ENCODE assay signal across 34 cellular contexts in the genomic region with DNA sequence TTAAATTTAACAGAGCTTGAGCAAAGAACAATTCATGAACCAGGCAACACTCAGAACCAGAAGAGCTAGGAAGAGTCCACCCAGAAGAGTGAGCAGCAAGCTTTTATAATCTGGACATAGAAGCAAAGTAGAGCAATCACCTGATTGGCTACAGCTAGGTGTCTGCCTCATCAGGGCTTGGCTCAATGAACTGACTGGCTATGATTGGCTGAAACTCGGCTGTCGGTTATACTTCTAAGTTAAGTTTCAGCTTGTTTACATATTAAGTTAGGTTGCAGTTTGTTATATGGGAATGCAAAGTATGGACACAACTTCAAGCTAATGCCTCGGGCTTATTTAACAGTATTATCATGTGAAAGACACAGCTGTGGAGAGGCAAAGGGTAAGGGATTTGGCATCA.
"Had no signal": no experiment of that assay in that cellular context is flagged by ENCODE, and none has a peak within 500 bp of the region (broad histone marks: within the 10 kb centered on the region; RNA-seq: fewer than 3 reads in every experiment).

No MANE protein-coding gene starts in this region.

- H3K9me3 ChIP-seq: MG63 had no signal

- H3K4me3 Mint-ChIP-seq: activated CD4-positive, alpha-beta memory T cell treated with anti-CD3 and anti-CD28 coated beads, Interleukin-2, amount 10 ng/mL, durations not matched to agents 7 days and 5 days; activated CD4-positive, alpha-beta T cell treated with anti-CD3 and anti-CD28 coated beads for 36 hours; activated CD8-positive, alpha-beta memory T cell treated with anti-CD3 and anti-CD28 coated beads, Interleukin-2, amount 10 ng/mL, durations not matched to agents 7 days and 5 days; activated naive CD8-positive, alpha-beta T cell treated with anti-CD3 and anti-CD28 coated beads for 36 hours; central memory CD8-positive, alpha-beta T cell had no signal

- H3K36me3 Mint-ChIP-seq: activated CD8-positive, alpha-beta memory T cell treated with anti-CD3 and anti-CD28 coated beads, Interleukin-2, amount 10 ng/mL, durations not matched to agents 7 days and 5 days had no signal

- H3K27me3 ChIP-seq: cardiac muscle cell, MG63 had no signal

- ATAC-seq: activated CD4-positive, alpha-beta T cell treated with anti-CD3 and anti-CD28 coated beads for 36 hours; activated CD4-positive, CD25-positive, alpha-beta regulatory T cell treated with anti-CD3 and anti-CD28 coated beads, Interleukin-2, amount 50 U/mL, for 24 hours; activated CD8-positive, alpha-beta memory T cell treated with anti-CD3 and anti-CD28 coated beads, Interleukin-2, amount 10 ng/mL, durations not matched to agents 7 days and 5 days; Right ventricle myocardium inferior had no signal

- H3K27ac Mint-ChIP-seq: activated CD4-positive, alpha-beta memory T cell treated with anti-CD3 and anti-CD28 coated beads, Interleukin-2, amount 10 ng/mL, durations not matched to agents 7 days and 5 days; activated CD4-positive, alpha-beta T cell treated with anti-CD3 and anti-CD28 coated beads for 36 hours; activated CD8-positive, alpha-beta memory T cell treated with anti-CD3 and anti-CD28 coated beads, Interleukin-2, amount 10 ng/mL, durations not matched to agents 7 days and 5 days; activated naive CD8-positive, alpha-beta T cell treated with anti-CD3 and anti-CD28 coated beads for 36 hours had no signal

- DNase-seq: activated CD4-positive, alpha-beta memory T cell treated with anti-CD3 and anti-CD28 coated beads, Interleukin-2, amount 10 ng/mL, durations not matched to agents 7 days and 5 days; activated CD4-positive, alpha-beta T cell treated with anti-CD3 and anti-CD28 coated beads for 36 hours; activated CD4-positive, alpha-beta T cell treated with anti-CD3 and anti-CD28 coated beads, Interleukin-2, amount 50 U/mL, for 1 hour; activated CD8-positive, alpha-beta memory T cell treated with anti-CD3 and anti-CD28 coated beads for 24 hours; activated CD8-positive, alpha-beta memory T cell treated with anti-CD3 and anti-CD28 coated beads, Interleukin-2, amount 10 ng/mL, durations not matched to agents 7 days and 5 days; activated CD8-positive, alpha-beta memory T cell treated with anti-CD3 and anti-CD28 coated beads, Interleukin-2, amount 50 U/mL, for 48 hours; activated effector memory CD4-positive, alpha-beta T cell treated with Interleukin-2 at 50 U/mL for 16 hours; activated naive CD4-positive, alpha-beta T cell treated with anti-CD3 and anti-CD28 coated beads, Interleukin-2, amount 50 U/mL, for 16 hours; activated naive CD8-positive, alpha-beta T cell treated with anti-CD3 and anti-CD28 coated beads for 36 hours; activated T-cell treated with anti-CD3 and anti-CD28 coated beads, Interleukin-2, amount 50 U/mL, for 48 hours; amniotic stem cell; aorta; Kasumi-1; MG63; NCI-H1048; NCI-H1105 treated with DMSO at 0.1 percent for 48 hours; NCI-H1436; NCI-H1694 treated with DMSO at 0.1 percent for 48 hours; NCI-H2029; NCI-H345; NCI-H524 treated with DMSO at 0.1 percent for 48 hours; NK-92 treated with Interleukin-12 subunit alpha and Interleukin-12 subunit beta, amount 100 ng/mL, for 24 hours; PC-9; SIG-M5; SW 1271; T-helper 1 cell; T1000 had no signal

- H3K36me3 ChIP-seq: cardiac muscle cell, MG63 had no signal

- H3K27me3 Mint-ChIP-seq: activated CD4-positive, alpha-beta memory T cell treated with anti-CD3 and anti-CD28 coated beads, Interleukin-2, amount 10 ng/mL, durations not matched to agents 7 days and 5 days; activated CD4-positive, alpha-beta T cell treated with anti-CD3 and anti-CD28 coated beads for 36 hours; activated CD8-positive, alpha-beta memory T cell treated with anti-CD3 and anti-CD28 coated beads, Interleukin-2, amount 10 ng/mL, durations not matched to agents 7 days and 5 days; activated naive CD8-positive, alpha-beta T cell treated with anti-CD3 and anti-CD28 coated beads for 36 hours; central memory CD8-positive, alpha-beta T cell had no signal

- FAIRE-seq: RCC 7860, TTC549 had no signal

- H3K27ac ChIP-seq: cardiac muscle cell, PC-9, RWPE1 had no signal

- H3K4me3 ChIP-seq: cardiac muscle cell, MG63, PC-9 had no signal

- H3K4me2 ChIP-seq: PC-9 had no signal

- H2AFZ ChIP-seq: PC-9 had no signal
